In the genomic region with DNA sequence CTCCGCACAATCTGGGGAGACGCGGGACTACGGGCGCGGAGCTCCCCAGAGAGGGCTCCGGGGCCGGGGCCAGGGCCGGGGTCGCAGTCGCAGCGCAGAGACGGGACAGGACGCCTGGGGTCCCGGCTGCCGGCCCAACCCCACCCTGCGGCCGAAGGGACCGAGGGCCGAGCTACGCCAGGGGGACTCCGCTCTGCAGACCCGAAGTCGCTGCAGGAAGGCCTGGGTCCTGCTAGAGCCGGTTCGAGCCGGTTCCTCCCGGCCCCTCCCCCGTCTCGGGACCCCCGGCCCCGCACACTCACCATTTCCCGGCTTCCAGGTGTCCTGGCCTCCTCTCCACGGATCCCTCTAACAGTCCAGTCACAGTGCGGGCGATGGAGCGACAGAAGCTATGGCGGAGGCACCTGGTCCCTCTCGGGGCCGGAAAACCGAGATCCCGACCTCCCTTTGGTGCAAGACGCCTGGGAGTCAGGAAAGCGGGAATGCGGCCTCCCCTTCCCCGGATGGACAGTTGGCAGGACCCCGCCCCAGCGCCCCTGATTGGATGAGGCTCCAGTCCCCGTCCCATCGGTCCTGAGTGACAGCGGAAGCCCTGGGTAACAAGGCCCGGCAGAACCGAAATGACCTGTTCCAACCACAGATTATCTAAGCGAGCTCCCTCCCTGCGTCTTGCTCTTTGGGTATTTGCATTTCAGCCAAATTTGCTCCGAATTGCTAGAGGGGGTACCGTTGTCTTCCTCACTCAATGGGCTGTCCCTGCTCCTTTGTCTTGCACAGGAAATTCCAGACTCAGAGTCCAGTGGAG, we compare ENCODE assay signal across 8 cellular contexts. TPM values are rescaled to one million over a fixed set of nuclear protein-coding genes. Genes with fewer than 3 reads are reported as not detected.
DNase-seq lines count a peak whose midpoint lies in the region; ATAC-seq, FAIRE-seq and TF ChIP-seq lines count a peak whose summit lies in the region.

ZNF625 (minus strand) TSS at position 481 of the 805 bp plus-strand sequence; CDS start at position 305, 176 bp downstream.

- H3K4me2 ChIP-seq in keratinocyte (ENCODE audit: control insufficient read depth, extremely low read depth, insufficient read depth, low read depth, low read length) = peak within 1 kb of the TSS; percentile 80
- peak within 1 kb of the TSS; percentile 74 for H3K4me2 ChIP-seq in skeletal muscle satellite cell (ENCODE audit: low read length)

- no peaks in the 10 kb centered on the region for H4K20me1 ChIP-seq in keratinocyte (ENCODE audit: control insufficient read depth, extremely low read depth, insufficient read depth, low read length)

- peak within 1 kb of the TSS; percentile 52 for H3K27ac ChIP-seq in keratinocyte (ENCODE audit: control insufficient read depth, insufficient read depth, low read length)

- TF ChIP-seq CTCF in choroid plexus epithelial cell (conservative IDR thresholded peaks at IDR 0.05; ENCODE audit: low read depth, low read length) = no peak
- TF ChIP-seq CTCF in keratinocyte (optimal IDR thresholded peaks at IDR 0.05 in 1 of 3, IDR thresholded peaks at IDR 0.05 in 1 of 3, conservative IDR thresholded peaks at IDR 0.05 in 1 of 3; ENCODE audit: extremely low read depth in 1 of 3, insufficient read depth in 2 of 3, low read length in 3 of 3) = no peak

- H3K27me3 ChIP-seq in keratinocyte (ENCODE audit: control insufficient read depth, extremely low read depth, insufficient read depth, low read length) (no peaks in the 10 kb centered on the region), skeletal muscle satellite cell (ENCODE audit: control insufficient read depth, insufficient read depth, low read length) (no peaks in the 10 kb centered on the region)

- H3K4me1 ChIP-seq in keratinocyte (ENCODE audit: control insufficient read depth, extremely low read depth, insufficient read depth, low read length) (no peaks in the 10 kb centered on the region), skeletal muscle satellite cell (ENCODE audit: control insufficient read depth, insufficient read depth, low read length) (peaks cover 10% of the 10 kb centered on the region)

- H3K9me3 ChIP-seq in keratinocyte (ENCODE audit: control insufficient read depth, low read depth, low read length) (no peaks in the 10 kb centered on the region), skeletal muscle satellite cell (replicated peaks; ENCODE audit: low read length) (no peaks in the 10 kb centered on the region)

- H3K9me1 ChIP-seq in keratinocyte (ENCODE audit: control insufficient read depth, extremely low read depth, insufficient read depth, low read length) = no peaks in the 10 kb centered on the region

- H3K4me3 ChIP-seq in choroid plexus epithelial cell (ENCODE audit: low read depth, low read length) (peak within 1 kb of the TSS; percentile 88), keratinocyte (ENCODE audit: control insufficient read depth in 2 of 3, extremely low read depth in 1 of 3, insufficient read depth in 2 of 3, low read depth in 1 of 3, low read length in 3 of 3) (peak within 1 kb of the TSS; percentile 63 to 80 (median 78)), skeletal muscle satellite cell (ENCODE audit: low read length) (peak within 1 kb of the TSS; percentile 85)

- dilution Hi-C loops in keratinocyte (cut with MboI; ENCODE audit: extremely low pct_ligation_motif_present, low sequenced_read_pairs) = no loop called here

- peak within 1 kb of the TSS; percentile 94 for H2AFZ ChIP-seq in keratinocyte (ENCODE audit: control insufficient read depth, low read length)

- peaks cover 0 to 3% of the 10 kb centered on the region in 2 experiments for H3K36me3 ChIP-seq in keratinocyte (ENCODE audit: control insufficient read depth in 2 of 2, extremely low read depth in 1 of 2, insufficient read depth in 2 of 2, low read length in 2 of 2)
- peaks cover 15% of the 10 kb centered on the region for H3K36me3 ChIP-seq in skeletal muscle satellite cell (ENCODE audit: insufficient read depth, low read length)

- peaks cover 11% of the 10 kb centered on the region for H3K79me2 ChIP-seq in keratinocyte (ENCODE audit: control insufficient read depth, insufficient read depth, low read length)

- DNase-seq in DMS 273 (lab: John Stamatoyannopoulos, UW; ENCODE audit: unreplicated experiment) = peak; percentile 95
- DNase-seq in NCI-H1048 (lab: John Stamatoyannopoulos, UW) = peak; percentile 92
- DNase-seq in SKM-1 (lab: John Stamatoyannopoulos, UW; ENCODE audit: unreplicated experiment) = peak; percentile 47
- peak; percentile 79 for DNase-seq in choroid plexus epithelial cell (ENCODE audit: low read depth)
- peak; percentile 44 for DNase-seq in keratinocyte (ENCODE audit: low read depth, low spot score)

- ATAC-seq in GM21390 (IDR thresholded peaks at IDR 0.05; ENCODE audit: unreplicated experiment) = peak; percentile 63
- no peak for ATAC-seq in GM19324 (IDR thresholded peaks at IDR 0.05; ENCODE audit: low FRiP score, unreplicated experiment)

- H3K9ac ChIP-seq in keratinocyte (ENCODE audit: control insufficient read depth, extremely low read depth, insufficient read depth, low read length) = peak within 1 kb of the TSS; percentile 75
- H3K9ac ChIP-seq in skeletal muscle satellite cell (ENCODE audit: low read depth, low read length) = peak within 1 kb of the TSS; percentile 87

- FAIRE-seq in keratinocyte (lab: Jason Lieb, UNC) = peak; percentile 86

RNA-seq across cellular contexts. Expression of gene ZNF625, which starts in this region (rescaled TPM):
- polyA plus RNA-seq in keratinocyte = 1.9 to 2.5 TPM (median 2.3 TPM) in 3 replicates
- polyA plus RNA-seq in keratinocyte (2011; ENCODE audit: low read depth) = 5.1 TPM
- 0.69 and 1.7 TPM in 2 replicates for polyA plus RNA-seq in keratinocyte (2011; cell fraction: cytosol; rRNA removed)
- polyA plus RNA-seq in keratinocyte (2011; cell fraction: nucleus; rRNA removed) = 3.4 and 3.6 TPM in 2 replicates
- polyA plus RNA-seq in keratinocyte (2012; ENCODE audit: low replicate concordance) = 1.6 and 1.9 TPM in 2 replicates
- 2.8 to 6.8 TPM (median 6.4 TPM) in 3 replicates for polyA minus RNA-seq in keratinocyte
- polyA minus RNA-seq in keratinocyte (2011; cell fraction: cytosol; rRNA and poly(A)+ RNA removed) = 4.0 TPM
- 4.5 and 9.5 TPM in 2 replicates for polyA minus RNA-seq in keratinocyte (2011; cell fraction: nucleus; rRNA and poly(A)+ RNA removed)
- total RNA-seq in skeletal muscle satellite cell (2012; rRNA removed) = 9.8 and 9.9 TPM in 2 replicates

Comparison
In these comparisons a context has a peak if more than half of its experiments do, and no peak if none do; other contexts are left out.
1. DNase-seq: peak in every context shown above with its lines; median percentile 95 in DMS 273; 92 in NCI-H1048; 79 in choroid plexus epithelial cell; 47 in SKM-1; 44 in keratinocyte.